1 cellular context compared by ENCODE assay signal in the genomic region with DNA sequence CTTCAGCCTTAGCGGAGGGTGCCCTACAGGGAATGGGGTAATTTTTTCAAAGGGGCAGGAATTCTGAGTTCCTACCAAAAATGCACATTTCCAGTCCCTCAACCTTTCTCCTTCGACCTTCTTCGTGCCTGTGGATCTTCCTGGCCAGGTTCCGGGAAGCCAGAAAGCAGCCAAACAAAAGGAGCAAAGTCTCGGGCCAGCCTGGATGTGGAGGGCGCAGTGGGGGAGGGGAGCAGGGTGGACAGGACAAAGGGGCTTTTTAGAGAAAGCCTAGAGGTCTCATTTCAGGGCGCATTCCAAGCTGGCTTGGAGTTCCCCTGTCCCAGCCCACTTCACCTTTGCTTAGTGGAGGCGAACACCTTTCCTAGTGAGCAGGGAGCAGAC.
TF ChIP-seq lines count a peak whose summit lies in the region.

No MANE protein-coding gene starts in this region.

TF ChIP-seq in IMR-90, 13 proteins besides CTCF, POLR2A, EP300 and RAD21:
- TF ChIP-seq CEBPB (IDR thresholded peaks at IDR 0.05; ENCODE audit: low read depth, low read length) (no peak), MAZ (IDR thresholded peaks at IDR 0.05; ENCODE audit: borderline replicate concordance, low read depth, low read length) (no peak), RCOR1 (IDR thresholded peaks at IDR 0.05; ENCODE audit: insufficient replicate concordance, low read length) (no peak), SMC3 (IDR thresholded peaks at IDR 0.05; ENCODE audit: low read depth, low read length) (no peak), CHD1 (IDR thresholded peaks at IDR 0.05; ENCODE audit: low read depth, low read length) (no peak), MAFK (IDR thresholded peaks at IDR 0.05; ENCODE audit: low read depth, low read length) (no peak), MXI1 (IDR thresholded peaks at IDR 0.05; ENCODE audit: borderline replicate concordance, low read depth, low read length) (no peak), BHLHE40 (IDR thresholded peaks at IDR 0.05; ENCODE audit: low read depth, low read length) (no peak), RFX5 (IDR thresholded peaks at IDR 0.05; ENCODE audit: low read depth, low read length) (no peak), FOS (IDR thresholded peaks at IDR 0.05; ENCODE audit: low read depth, low read length) (no peak)
- TF ChIP-seq, protein P1, sequence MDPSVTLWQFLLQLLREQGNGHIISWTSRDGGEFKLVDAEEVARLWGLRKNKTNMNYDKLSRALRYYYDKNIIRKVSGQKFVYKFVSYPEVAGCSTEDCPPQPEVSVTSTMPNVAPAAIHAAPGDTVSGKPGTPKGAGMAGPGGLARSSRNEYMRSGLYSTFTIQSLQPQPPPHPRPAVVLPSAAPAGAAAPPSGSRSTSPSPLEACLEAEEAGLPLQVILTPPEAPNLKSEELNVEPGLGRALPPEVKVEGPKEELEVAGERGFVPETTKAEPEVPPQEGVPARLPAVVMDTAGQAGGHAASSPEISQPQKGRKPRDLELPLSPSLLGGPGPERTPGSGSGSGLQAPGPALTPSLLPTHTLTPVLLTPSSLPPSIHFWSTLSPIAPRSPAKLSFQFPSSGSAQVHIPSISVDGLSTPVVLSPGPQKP (IDR thresholded peaks at IDR 0.05; ENCODE audit: borderline replicate concordance, low read depth, low read length): no peak
- TF ChIP-seq, protein P2, sequence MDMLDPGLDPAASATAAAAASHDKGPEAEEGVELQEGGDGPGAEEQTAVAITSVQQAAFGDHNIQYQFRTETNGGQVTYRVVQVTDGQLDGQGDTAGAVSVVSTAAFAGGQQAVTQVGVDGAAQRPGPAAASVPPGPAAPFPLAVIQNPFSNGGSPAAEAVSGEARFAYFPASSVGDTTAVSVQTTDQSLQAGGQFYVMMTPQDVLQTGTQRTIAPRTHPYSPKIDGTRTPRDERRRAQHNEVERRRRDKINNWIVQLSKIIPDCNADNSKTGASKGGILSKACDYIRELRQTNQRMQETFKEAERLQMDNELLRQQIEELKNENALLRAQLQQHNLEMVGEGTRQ (IDR thresholded peaks at IDR 0.05; ENCODE audit: low read depth, low read length): no peak
